ENCODE assay signal across 1 cellular context in genomic region chr3:10187295-10187876, GRCh38.
TF ChIP-seq lines count a peak whose summit lies in the region.

No MANE protein-coding gene starts in this region.

TF ChIP-seq in HepG2, 621 proteins besides CTCF, POLR2A, EP300 and RAD21:
- TF ChIP-seq CAMTA2 (CRISPR knock-in tag; IDR thresholded peaks at IDR 0.05; ENCODE audit: borderline replicate concordance), result no peak
- no peak for TF ChIP-seq PRMT3 (CRISPR knock-in tag; IDR thresholded peaks at IDR 0.05; ENCODE audit: borderline replicate concordance, low read depth)
- no peak for TF ChIP-seq HOMEZ (CRISPR knock-in tag; IDR thresholded peaks at IDR 0.05; ENCODE audit: low read depth)
- TF ChIP-seq HMG20A (CRISPR knock-in tag; IDR thresholded peaks at IDR 0.05; ENCODE audit: borderline replicate concordance), result no peak
- no peak for TF ChIP-seq MBD4 (IDR thresholded peaks at IDR 0.05; ENCODE audit: borderline replicate concordance, low read length)
- TF ChIP-seq ADNP (CRISPR knock-in tag; IDR thresholded peaks at IDR 0.05), result no peak
- TF ChIP-seq ZNF879 (CRISPR knock-in tag; IDR thresholded peaks at IDR 0.05), result no peak
- TF ChIP-seq RXRB (CRISPR knock-in tag; IDR thresholded peaks at IDR 0.05; ENCODE audit: borderline replicate concordance), result no peak
- no peak for TF ChIP-seq REST (IDR thresholded peaks at IDR 0.05; ENCODE audit: borderline replicate concordance in 1 of 2, low read depth in 1 of 2, low read length in 2 of 2)
- TF ChIP-seq ZNF281 (CRISPR knock-in tag; IDR thresholded peaks at IDR 0.05; ENCODE audit: borderline replicate concordance), result no peak
- no peak for TF ChIP-seq ZNF577 (CRISPR knock-in tag; IDR thresholded peaks at IDR 0.05; ENCODE audit: borderline replicate concordance, low read depth)
- TF ChIP-seq PHF20 (CRISPR knock-in tag; IDR thresholded peaks at IDR 0.05), result no peak
- no peak for TF ChIP-seq ZFX (CRISPR knock-in tag; IDR thresholded peaks at IDR 0.05; ENCODE audit: low read depth)
- TF ChIP-seq, protein P1, sequence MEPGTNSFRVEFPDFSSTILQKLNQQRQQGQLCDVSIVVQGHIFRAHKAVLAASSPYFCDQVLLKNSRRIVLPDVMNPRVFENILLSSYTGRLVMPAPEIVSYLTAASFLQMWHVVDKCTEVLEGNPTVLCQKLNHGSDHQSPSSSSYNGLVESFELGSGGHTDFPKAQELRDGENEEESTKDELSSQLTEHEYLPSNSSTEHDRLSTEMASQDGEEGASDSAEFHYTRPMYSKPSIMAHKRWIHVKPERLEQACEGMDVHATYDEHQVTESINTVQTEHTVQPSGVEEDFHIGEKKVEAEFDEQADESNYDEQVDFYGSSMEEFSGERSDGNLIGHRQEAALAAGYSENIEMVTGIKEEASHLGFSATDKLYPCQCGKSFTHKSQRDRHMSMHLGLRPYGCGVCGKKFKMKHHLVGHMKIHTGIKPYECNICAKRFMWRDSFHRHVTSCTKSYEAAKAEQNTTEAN (CRISPR knock-in tag; conservative IDR thresholded peaks at IDR 0.05), result no peak
- TF ChIP-seq YY1 (IDR thresholded peaks at IDR 0.05; ENCODE audit: insufficient read depth, insufficient replicate concordance, low read depth, low read length), result no peak
- no peak for TF ChIP-seq SATB2 (CRISPR knock-in tag; IDR thresholded peaks at IDR 0.05)
- TF ChIP-seq ZNF704 (CRISPR knock-in tag; IDR thresholded peaks at IDR 0.05; ENCODE audit: borderline replicate concordance), result no peak
- TF ChIP-seq TFDP2 (CRISPR knock-in tag; IDR thresholded peaks at IDR 0.05), result no peak
- TF ChIP-seq ZKSCAN5 (CRISPR knock-in tag; IDR thresholded peaks at IDR 0.05), result no peak
